ENCODE assay signal across 1 cellular context in genomic region chr2:226002438-226002837, GRCh38.
TF ChIP-seq lines count a peak whose summit lies in the region.

No MANE protein-coding gene starts in this region.

TF ChIP-seq in IMR-90, 13 proteins besides CTCF, POLR2A, EP300 and RAD21 (continued from another document):
- TF ChIP-seq NFE2L2 (IDR thresholded peaks at IDR 0.05; ENCODE audit: low read depth, low read length): 0 out of 2 replicates have a peak, but pooled peaks have one; percentile 6
- no peak for TF ChIP-seq BHLHE40 (IDR thresholded peaks at IDR 0.05; ENCODE audit: low read depth, low read length)
- no peak for TF ChIP-seq FOS (IDR thresholded peaks at IDR 0.05; ENCODE audit: low read depth, low read length)
- TF ChIP-seq ELK1 (IDR thresholded peaks at IDR 0.05; ENCODE audit: borderline replicate concordance, low read depth, low read length): no peak
TF ChIP-seq in IMR-90: peak in this region for 4.
